In genomic region chr12:63084501-63084900, GRCh38 we compare ENCODE assay signal across 25 cellular contexts.
"Had no signal": no experiment of that assay in that cellular context is flagged by ENCODE, and none has a peak within 500 bp of the region (broad histone marks: within the 10 kb centered on the region; RNA-seq: fewer than 3 reads in every experiment).

No MANE protein-coding gene starts in this region.

- H3K9me3 Mint-ChIP-seq: dendritic cell treated with granulocyte-macrophage colony-stimulating factor and Interleukin-4, amounts not matched to agents 40 ng/mL and 50 ng/mL, for 4 days; effector memory CD8-positive, alpha-beta T cell; endodermal cell; memory B cell had no signal

- H3K27ac Mint-ChIP-seq: dendritic cell treated with granulocyte-macrophage colony-stimulating factor and Interleukin-4, amounts not matched to agents 40 ng/mL and 50 ng/mL, for 4 days; effector memory CD8-positive, alpha-beta T cell; memory B cell; naive thymus-derived CD4-positive, alpha-beta T cell had no signal

- H3K4me3 Mint-ChIP-seq: dendritic cell treated with granulocyte-macrophage colony-stimulating factor and Interleukin-4, amounts not matched to agents 40 ng/mL and 50 ng/mL, for 4 days; effector memory CD8-positive, alpha-beta T cell; endodermal cell; memory B cell; naive thymus-derived CD4-positive, alpha-beta T cell had no signal

- H3K4me1 ChIP-seq: colonic mucosa, foreskin keratinocyte, gastroesophageal sphincter, left lung had no signal

- H3K27me3 ChIP-seq: colonic mucosa, foreskin keratinocyte, gastroesophageal sphincter, heart left ventricle, left lung had no signal

- H3K9me3 ChIP-seq: colonic mucosa, gastroesophageal sphincter, heart left ventricle, left lung had no signal

- H3K4me3 ChIP-seq: colonic mucosa, gastroesophageal sphincter, heart left ventricle, left lung, lung had no signal

- H3K36me3 Mint-ChIP-seq: memory B cell; naive thymus-derived CD4-positive, alpha-beta T cell had no signal

- H3K36me3 ChIP-seq: colonic mucosa, gastroesophageal sphincter, heart left ventricle, left lung had no signal

- DNase-seq: colonic mucosa; cortex of kidney; effector CD8-positive, alpha-beta T cell; effector memory CD8-positive, alpha-beta T cell; endodermal cell; erythroblast; foreskin keratinocyte; heart left ventricle; hippocampal formation; left cardiac atrium; left lung; left ventricle myocardium superior; mammary epithelial cell; mesendoderm; midbrain; naive thymus-derived CD4-positive, alpha-beta T cell had no signal

- H3K27me3 Mint-ChIP-seq: dendritic cell treated with granulocyte-macrophage colony-stimulating factor and Interleukin-4, amounts not matched to agents 40 ng/mL and 50 ng/mL, for 4 days had no signal

- H3K27ac ChIP-seq: colonic mucosa, epithelial cell of prostate, foreskin keratinocyte, gastroesophageal sphincter, heart left ventricle, left lung had no signal

- H3K4me1 Mint-ChIP-seq: memory B cell; naive thymus-derived CD4-positive, alpha-beta T cell had no signal

- FAIRE-seq: endometrium, frontal cortex, islet of Langerhans, keratinocyte had no signal
